ENCODE assay signal across 25 cellular contexts in genomic region chr13:113418722-113419049, GRCh38. TPM values are rescaled to one million over a fixed set of nuclear protein-coding genes. Genes with fewer than 3 reads are reported as not detected.
"Had no signal": no experiment of that assay in that cellular context is flagged by ENCODE, and none has a peak within 500 bp of the region (broad histone marks: within the 10 kb centered on the region; RNA-seq: fewer than 3 reads in every experiment).

No MANE protein-coding gene starts in this region.

- H3K27ac ChIP-seq: SK-N-MC had no signal

- H3K4me3 ChIP-seq: cardiac muscle cell, MG63, SK-N-MC had no signal

- H3K27me3 ChIP-seq: cardiac muscle cell, MG63 had no signal

- DNase-seq: activated B cell treated with CpG ODN at 0.5 μM for 24 hours; activated CD4-positive, alpha-beta T cell treated with anti-CD3 and anti-CD28 coated beads for 1 hour; activated CD4-positive, alpha-beta T cell treated with anti-CD3 and anti-CD28 coated beads, Interleukin-2, amount 10 ng/mL, durations not matched to agents 24 days and 14 days; activated CD4-positive, alpha-beta T cell treated with anti-CD3 and anti-CD28 coated beads, Interleukin-2, amount 50 U/mL, for 48 hours; activated CD8-positive, alpha-beta memory T cell treated with anti-CD3 and anti-CD28 coated beads, Interleukin-2, amount 10 ng/mL, durations not matched to agents 7 days and 5 days; activated effector memory CD4-positive, alpha-beta T cell treated with anti-CD3 and anti-CD28 coated beads, Interleukin-2, amount 50 U/mL, for 16 hours; activated naive CD4-positive, alpha-beta T cell treated with Interleukin-2 at 50 U/mL for 16 hours; activated T-cell treated with anti-CD3 and anti-CD28 coated beads, Interleukin-2, amount 50 U/mL, for 4 hours; amygdala; cerebellar nuclear complex; KG1; MG63; NCI-H1092 treated with DMSO at 0.1 percent for 48 hours; NCI-H1417 treated with DMSO at 0.1 percent for 48 hours; NCI-H1694; NCI-H2029; NCI-H2107; NCI-H510A treated with DMSO at 0.1 percent for 48 hours; NCI-H82; T-cell; T-helper 2 cell; T1000 had no signal

- ATAC-seq: activated CD8-positive, alpha-beta memory T cell treated with anti-CD3 and anti-CD28 coated beads, Interleukin-2, amount 10 ng/mL, durations not matched to agents 7 days and 5 days; activated T-cell treated with anti-CD3 and anti-CD28 coated beads, Interleukin-2, amount 50 U/mL, for 4 hours; T-cell had no signal

- H3K36me3 ChIP-seq: cardiac muscle cell, MG63 had no signal

- H3K9me3 ChIP-seq: MG63 had no signal

RNA-seq across cellular contexts. Expression of gene ADPRHL1, which starts 34.6 kb away (rescaled TPM):
- total RNA-seq: RPMI7951 had no signal

RNA-seq across cellular contexts. Expression of gene GRTP1, which starts 54.8 kb away (rescaled TPM):
- total RNA-seq: activated B cell treated with CpG ODN at 0.5 μM for 24 hours; activated CD4-positive, alpha-beta T cell treated with anti-CD3 and anti-CD28 coated beads, Interleukin-2, amount 10 ng/mL, durations not matched to agents 24 days and 14 days; activated CD8-positive, alpha-beta memory T cell treated with anti-CD3 and anti-CD28 coated beads, Interleukin-2, amount 10 ng/mL, durations not matched to agents 7 days and 5 days; RPMI7951 had no signal
